In genomic region chr5:140540227-140540626, GRCh38 we compare ENCODE assay signal across 31 cellular contexts. TPM values are rescaled to one million over a fixed set of nuclear protein-coding genes. Genes with fewer than 3 reads are reported as not detected.
"Had no signal": no experiment of that assay in that cellular context is flagged by ENCODE, and none has a peak within 500 bp of the region (broad histone marks: within the 10 kb centered on the region; RNA-seq: fewer than 3 reads in every experiment).

No MANE protein-coding gene starts in this region.

- H3K4me1 ChIP-seq: esophagus squamous epithelium, gastroesophageal sphincter had no signal

- H3K27ac Mint-ChIP-seq: activated B cell treated with CpG ODN at 0.5 μM for 24 hours; activated naive CD8-positive, alpha-beta T cell; activated T-helper 17 cell treated with anti-CD3 and anti-CD28 coated beads, Interleukin-2, amount 50 U/mL, for 72 hours; dendritic cell treated with granulocyte-macrophage colony-stimulating factor and Interleukin-4, amounts not matched to agents 40 ng/mL and 50 ng/mL, for 4 days; endodermal cell; T-helper 2 cell treated with Interferon-gamma antibody and Interleukin-4, amounts not matched to agents 5 μg/mL and 100 μg/mL, for 36 hours had no signal

- H3K4me1 Mint-ChIP-seq: activated T-helper 17 cell treated with anti-CD3 and anti-CD28 coated beads, Interleukin-2, amount 50 U/mL, for 72 hours; central memory CD8-positive, alpha-beta T cell; endodermal cell had no signal

- H3K4me3 Mint-ChIP-seq: activated B cell treated with CpG ODN at 0.5 μM for 24 hours; activated naive CD8-positive, alpha-beta T cell; activated T-helper 17 cell treated with anti-CD3 and anti-CD28 coated beads, Interleukin-2, amount 50 U/mL, for 72 hours; central memory CD8-positive, alpha-beta T cell; dendritic cell treated with granulocyte-macrophage colony-stimulating factor and Interleukin-4, amounts not matched to agents 40 ng/mL and 50 ng/mL, for 4 days; endodermal cell; T-helper 17 cell; T-helper 2 cell treated with Interferon-gamma antibody and Interleukin-4, amounts not matched to agents 5 μg/mL and 100 μg/mL, for 36 hours had no signal

- ATAC-seq: activated CD4-positive, CD25-positive, alpha-beta regulatory T cell treated with anti-CD3 and anti-CD28 coated beads, Interleukin-2, amount 50 U/mL, for 24 hours; activated T-helper 17 cell treated with anti-CD3 and anti-CD28 coated beads, Interleukin-2, amount 50 U/mL, for 72 hours; gastroesophageal sphincter; heart right ventricle; T-helper 17 cell had no signal

- H3K27me3 ChIP-seq: brain microvascular endothelial cell, dorsolateral prefrontal cortex, esophagus squamous epithelium, gastroesophageal sphincter, heart right ventricle had no signal

- H3K9me3 ChIP-seq: esophagus squamous epithelium, gastroesophageal sphincter, heart right ventricle had no signal

- H3K27ac ChIP-seq: brain microvascular endothelial cell, coronary artery, dorsolateral prefrontal cortex, esophagus squamous epithelium, gastroesophageal sphincter, heart right ventricle, WERI-Rb-1 had no signal

- DNase-seq: activated B cell treated with CpG ODN at 0.5 μM for 24 hours; activated CD4-positive, alpha-beta T cell treated with anti-CD3 and anti-CD28 coated beads for 48 hours; activated CD4-positive, alpha-beta T cell treated with anti-CD3 and anti-CD28 coated beads, Interleukin-2, amount 50 U/mL, for 1 hour; activated CD4-positive, alpha-beta T cell treated with anti-CD3 and anti-CD28 coated beads, Interleukin-2, amount 50 U/mL, for 48 hours; activated CD8-positive, alpha-beta memory T cell treated with anti-CD3 and anti-CD28 coated beads, Interleukin-2, amount 50 U/mL, for 48 hours; activated effector memory CD4-positive, alpha-beta T cell treated with Interleukin-2 at 50 U/mL for 16 hours; activated gamma-delta T cell treated with Interleukin-2 at 50 U/mL for 16 hours; activated naive CD4-positive, alpha-beta T cell treated with anti-CD3 and anti-CD28 coated beads, Interleukin-2, amount 50 U/mL, for 16 hours; activated naive CD4-positive, alpha-beta T cell treated with Interleukin-2 at 50 U/mL for 16 hours; amniotic stem cell; anterior cingulate cortex; brain microvascular endothelial cell; dorsolateral prefrontal cortex; effector memory CD4-positive, alpha-beta T cell; endodermal cell; esophagus squamous epithelium; foreskin melanocyte; heart right ventricle; T-helper 1 cell; T-helper 17 cell; T1000; WERI-Rb-1 had no signal

- H3K9me3 Mint-ChIP-seq: activated B cell treated with CpG ODN at 0.5 μM for 24 hours; activated T-helper 17 cell treated with anti-CD3 and anti-CD28 coated beads, Interleukin-2, amount 50 U/mL, for 72 hours; central memory CD8-positive, alpha-beta T cell; dendritic cell treated with granulocyte-macrophage colony-stimulating factor and Interleukin-4, amounts not matched to agents 40 ng/mL and 50 ng/mL, for 4 days; endodermal cell; T-helper 2 cell treated with Interferon-gamma antibody and Interleukin-4, amounts not matched to agents 5 μg/mL and 100 μg/mL, for 36 hours had no signal

- H3K4me3 ChIP-seq: coronary artery, dorsolateral prefrontal cortex, esophagus squamous epithelium, gastroesophageal sphincter, heart right ventricle had no signal

- H3K27me3 Mint-ChIP-seq: activated B cell treated with CpG ODN at 0.5 μM for 24 hours; activated naive CD8-positive, alpha-beta T cell; activated T-helper 17 cell treated with anti-CD3 and anti-CD28 coated beads, Interleukin-2, amount 50 U/mL, for 72 hours; central memory CD8-positive, alpha-beta T cell; dendritic cell treated with granulocyte-macrophage colony-stimulating factor and Interleukin-4, amounts not matched to agents 40 ng/mL and 50 ng/mL, for 4 days; T-helper 17 cell had no signal

RNA-seq across cellular contexts. Expression of gene EIF4EBP3, which starts 7.2 kb away (rescaled TPM):
- total RNA-seq: cerebellum had no signal
